Comparison of ENCODE assay signal across 8 cellular contexts in genomic region chr3:52685705-52686691, GRCh38. TPM values are rescaled to one million over a fixed set of nuclear protein-coding genes. Genes with fewer than 3 reads are reported as not detected.
DNase-seq lines count a peak whose midpoint lies in the region; ATAC-seq and TF ChIP-seq lines count a peak whose summit lies in the region.

GNL3 (plus strand) TSS chr3:52686032; CDS start chr3:52686093, 61 bp downstream.
PBRM1 (minus strand) TSS chr3:52685913.

- TF ChIP-seq CTCF in ovary (IDR thresholded peaks at IDR 0.05): peak in 1 of 3 donors; percentile 25

- DNase-seq in NCI-H1105 (lab: John Stamatoyannopoulos, UW): peak; percentile 78
- DNase-seq in SW480 (ENCODE audit: low spot score): peak; percentile 94
- peak; percentile 84 for DNase-seq in activated naive CD8-positive, alpha-beta T cell treated with anti-CD3 and anti-CD28 coated beads, Interleukin-2, amount 50 U/mL, for 16 hours (ENCODE audit: low read depth, low spot score)
- peak; percentile 97 for DNase-seq in Right ventricle myocardium inferior (ENCODE audit: missing footprints)
- DNase-seq in ovary: peak; percentile 92 to 95 (median 93)

- H3K27ac ChIP-seq in ovary (peak within 1 kb of the TSS; percentile 95 to 99), thymus (ENCODE audit: low read depth) (peak within 1 kb of the TSS; percentile 100)

- ATAC-seq in HG02610 (IDR thresholded peaks at IDR 0.05; ENCODE audit: unreplicated experiment) (peak; percentile 52), Right ventricle myocardium inferior (peak; percentile 91)

- peaks cover 7% of the 10 kb centered on the region for H3K4me1 ChIP-seq in ovary (ENCODE audit: insufficient read depth)
- H3K4me1 ChIP-seq in thymus (ENCODE audit: control insufficient read depth, insufficient read depth, low read length): peaks cover 12% of the 10 kb centered on the region

- intact Hi-C loops in Right ventricle myocardium inferior (cut with DNase I): loop anchor here (2.0 to 5.0 kb wide), 2 partner anchors 19 to 229 kb away; partner anchors contain the start of genes GLT8D1 and NISCH
- intact Hi-C loops in ovary (cut with DNase I): loop anchor here in 1 of 4 donors (10.0 kb wide), 1 partner anchor 151 kb away; the partner anchor contains the start of genes NT5DC2 and UQCC5

- peak; percentile 36 for TF ChIP-seq EP300 in ovary (IDR thresholded peaks at IDR 0.05)

- H3K36me3 ChIP-seq in ovary (no peaks in the 10 kb centered on the region), thymus (ENCODE audit: control insufficient read depth, insufficient read depth) (peaks cover 26% of the 10 kb centered on the region)

- peak within 1 kb of the TSS; percentile 84 for H3K4me3 ChIP-seq in ovary
- H3K4me3 ChIP-seq in thymus (ENCODE audit: low read length): peak within 1 kb of the TSS; percentile 93

- 0 to 1% (median 0%) methylated on average over 62 to 82 of the region's 82 CpGs for WGBS in ovary, 3 donors
- under 1% methylated on average over 82 of the region's 82 CpGs for WGBS in thymus

- no peaks in the 10 kb centered on the region for H3K9me3 ChIP-seq in ovary
- no peaks in the 10 kb centered on the region for H3K9me3 ChIP-seq in thymus (ENCODE audit: control insufficient read depth)

- H3K27me3 ChIP-seq in ovary (no peaks in the 10 kb centered on the region), thymus (ENCODE audit: control insufficient read depth, insufficient read depth) (no peaks in the 10 kb centered on the region)

- TF ChIP-seq POLR2A in GM10847 (IDR thresholded peaks at IDR 0.05; ENCODE audit: extremely low read depth, insufficient read length) (peak; percentile 88), ovary (IDR thresholded peaks at IDR 0.05) (peak; percentile 88)

RNA-seq across cellular contexts. Expression of gene GNL3, which starts in this region (rescaled TPM):
- 28.8 TPM for total RNA-seq in Right ventricle myocardium inferior
- total RNA-seq in ovary: 10 to 100 TPM; 46.0 to 82.7 (median 62.7) TPM
- polyA plus RNA-seq in ovary: 10 to 100 TPM; 39.6 to 41.4 TPM
- 67.4 TPM for polyA plus RNA-seq in thymus

RNA-seq across cellular contexts. Expression of gene PBRM1, which starts in this region (rescaled TPM):
- total RNA-seq in Right ventricle myocardium inferior (45.3 TPM), ovary (10 to 100 TPM; 63.2 to 95.7 (median 69.7) TPM)
- polyA plus RNA-seq in ovary (10 to 100 TPM; 19.8 to 30.9 TPM), thymus (15.7 TPM)

Comparison
In these comparisons a context has a peak if more than half of its experiments do, and no peak if none do; other contexts are left out.
1. Peak in every context shown above with its lines: DNase-seq, ATAC-seq, H3K4me3 ChIP-seq and H3K27ac ChIP-seq.